24 cellular contexts compared by ENCODE assay signal in the genomic region with DNA sequence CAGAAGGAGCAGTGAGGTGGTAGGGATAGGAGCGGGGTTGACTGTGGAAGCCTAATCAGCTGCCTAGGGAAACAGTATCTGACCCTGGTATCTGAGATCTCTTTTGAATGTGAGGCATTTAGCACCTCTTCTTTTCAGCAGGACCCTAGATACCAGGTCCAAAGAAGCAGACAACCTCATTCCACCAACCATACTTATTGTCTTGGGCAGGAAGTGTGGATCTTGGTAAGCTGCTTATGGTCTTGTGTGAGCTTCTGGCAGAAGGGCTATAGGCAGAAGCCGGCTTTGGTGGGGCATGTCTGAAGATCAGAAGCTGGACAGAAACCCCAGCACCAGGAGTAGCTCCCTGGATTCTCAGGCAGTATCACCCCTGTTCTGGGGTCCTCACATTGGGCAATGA.
DNase-seq lines count a peak whose midpoint lies in the region; ATAC-seq and TF ChIP-seq lines count a peak whose summit lies in the region.
"Had no signal": no experiment of that assay in that cellular context is flagged by ENCODE, and none has a peak within 500 bp of the region (broad histone marks: within the 10 kb centered on the region; RNA-seq: fewer than 3 reads in every experiment).

No MANE protein-coding gene starts in this region.

- H3K4me1 ChIP-seq in esophagus muscularis mucosa, result no peaks in the 10 kb centered on the region
- H3K4me1 ChIP-seq: A549, BE2C, BLaER1 had no signal

- H3K27me3 ChIP-seq in WERI-Rb-1 (ENCODE audit: insufficient read depth, low read depth, severe bottlenecking) (no peaks in the 10 kb centered on the region), esophagus muscularis mucosa (no peaks in the 10 kb centered on the region)
- H3K27me3 ChIP-seq: BE2C, BLaER1 had no signal

- H3K36me3 ChIP-seq in WERI-Rb-1, result no peaks in the 10 kb centered on the region
- H3K36me3 ChIP-seq in esophagus muscularis mucosa, result no peaks in the 10 kb centered on the region
- H3K36me3 ChIP-seq: BE2C, BLaER1 had no signal

- no peaks in the 10 kb centered on the region for H3K9me3 ChIP-seq in WERI-Rb-1 (ENCODE audit: severe bottlenecking)
- no peaks in the 10 kb centered on the region for H3K9me3 ChIP-seq in esophagus muscularis mucosa
- H3K9me3 ChIP-seq: A549, BE2C, BLaER1 had no signal

- no peaks in the 10 kb centered on the region for H3K27me3 Mint-ChIP-seq in stimulated activated naive CD8-positive, alpha-beta T cell treated with anti-CD3 and anti-CD28 coated beads, Interleukin-15, amount 100 ng/mL, for 72 hours
- H3K27me3 Mint-ChIP-seq: CD4-positive, alpha-beta memory T cell had no signal

- H3K27ac ChIP-seq in WERI-Rb-1 (no peak overlapping the region), esophagus muscularis mucosa (replicated peaks in 1 of 4) (no peak overlapping the region)
- H3K27ac ChIP-seq: 22Rv1, A549, BLaER1 had no signal

- no peak overlapping the region for H3K4me3 Mint-ChIP-seq in stimulated activated naive CD8-positive, alpha-beta T cell treated with anti-CD3 and anti-CD28 coated beads, Interleukin-15, amount 100 ng/mL, for 72 hours
- H3K4me3 Mint-ChIP-seq: CD14-positive monocyte; CD4-positive, alpha-beta memory T cell; CD4-positive, CD25-positive, alpha-beta regulatory T cell; CD8-positive, alpha-beta memory T cell had no signal

- H3K4me1 Mint-ChIP-seq in stimulated activated naive CD8-positive, alpha-beta T cell treated with anti-CD3 and anti-CD28 coated beads, Interleukin-15, amount 100 ng/mL, for 72 hours, result peaks cover 9% of the 10 kb centered on the region
- H3K4me1 Mint-ChIP-seq: CD14-positive monocyte; CD4-positive, alpha-beta memory T cell; CD8-positive, alpha-beta memory T cell had no signal

- no peak for TF ChIP-seq POLR2A in esophagus muscularis mucosa (IDR thresholded peaks at IDR 0.05; ENCODE audit: low read depth)

- WGBS in esophagus muscularis mucosa, result 100% methylated on average over 2 of the region's 2 CpGs

- ATAC-seq in stimulated activated naive CD8-positive, alpha-beta T cell treated with anti-CD3 and anti-CD28 coated beads, Interleukin-15, amount 100 ng/mL, for 72 hours, result peak; percentile 18
- no peak for ATAC-seq in stimulated activated naive CD8-positive, alpha-beta T cell treated with anti-CD3 and anti-CD28 coated beads, Interleukin-15, Interleukin-2, amounts not matched to agents 100 U/mL and 50 U/mL, for 24 hours
- no peak for ATAC-seq in SK-N-SH treated with all-trans-retinoic acid at 6 μM for 48 hours

- TF ChIP-seq EP300 in esophagus muscularis mucosa (IDR thresholded peaks at IDR 0.05), result no peak

- CTCF ChIA-PET in GM10248 (lab: Yijun Ruan, JAX), result interaction anchor here (0.6 to 3.6 kb wide), 4 partner anchors 9 to 53 kb away, joined by 3 to 12 read pairs (median 4); no protein-coding TSS in a partner anchor

- intact Hi-C loops in esophagus muscularis mucosa (cut with DNase I), result no loop called here

- in situ Hi-C loops in ACHN (cut with HindIII; ENCODE audit: low pct_ligation_motif_present, low pct_unique_long_range_greater_than_20kb, low sequenced_read_pairs), result no loop called here

- TF ChIP-seq CTCF in WERI-Rb-1 (IDR thresholded peaks at IDR 0.05; ENCODE audit: low read depth, low read length) (no peak), esophagus muscularis mucosa (IDR thresholded peaks at IDR 0.05) (no peak), GM10248 (IDR thresholded peaks at IDR 0.05; ENCODE audit: control extremely low read depth, extremely low read depth, low read depth, missing control alignments) (no peak)

- peaks cover 4 to 7% of the 10 kb centered on the region in 2 donors for H3K9me3 Mint-ChIP-seq in stimulated activated naive CD8-positive, alpha-beta T cell treated with anti-CD3 and anti-CD28 coated beads, Interleukin-15, amount 100 ng/mL, for 72 hours
- H3K9me3 Mint-ChIP-seq: CD8-positive, alpha-beta memory T cell had no signal

- H3K27ac Mint-ChIP-seq in stimulated activated naive CD8-positive, alpha-beta T cell treated with anti-CD3 and anti-CD28 coated beads, Interleukin-15, amount 100 ng/mL, for 72 hours, result no peak overlapping the region
- H3K27ac Mint-ChIP-seq: CD14-positive monocyte; CD4-positive, alpha-beta memory T cell; CD4-positive, CD25-positive, alpha-beta regulatory T cell; CD8-positive, alpha-beta memory T cell had no signal

- H3K4me3 ChIP-seq in WERI-Rb-1 (ENCODE audit: low read depth, low read length) (no peak overlapping the region), esophagus muscularis mucosa (no peak overlapping the region)
- H3K4me3 ChIP-seq: A549, BLaER1 had no signal

- no peak for DNase-seq in stimulated activated naive CD8-positive, alpha-beta T cell treated with anti-CD3 and anti-CD28 coated beads, Interleukin-15, amount 100 ng/mL, for 72 hours
- DNase-seq in stimulated activated naive CD8-positive, alpha-beta T cell treated with anti-CD3 and anti-CD28 coated beads, Interleukin-15, Interleukin-2, amounts not matched to agents 100 U/mL and 50 U/mL, for 24 hours, result no peak
- DNase-seq in WERI-Rb-1 (peak; percentile 37), esophagus muscularis mucosa (ENCODE audit: extremely low spot score) (peak; percentile 68), GM10248 (ENCODE audit: extremely low spot score) (no peak), ACHN (no peak)
- DNase-seq: BE2C; C1 segment of cervical spinal cord; CD4-positive, alpha-beta memory T cell; CD4-positive, CD25-positive, alpha-beta regulatory T cell; CD8-positive, alpha-beta memory T cell; COR-L47; DMS 273 treated with DMSO at 0.1 percent for 48 hours; DMS153; DMS53; DMS79; DND-41; EL; GDM1 had no signal

- POLR2A ChIA-PET in GM10248 (lab: Yijun Ruan, JAX), result no interaction called here

TF ChIP-seq in SK-N-SH treated with all-trans-retinoic acid at 6 μM for 48 hours, 23 proteins besides CTCF, POLR2A, EP300 and RAD21 (continues in another document):
- no peak for TF ChIP-seq ARNTL (CRISPR knock-in tag; IDR thresholded peaks at IDR 0.05; ENCODE audit: borderline replicate concordance, low read depth)
- no peak for TF ChIP-seq ESRRG (CRISPR knock-in tag; IDR thresholded peaks at IDR 0.05)
- no peak for TF ChIP-seq GLIS3 (CRISPR knock-in tag; IDR thresholded peaks at IDR 0.05)
- TF ChIP-seq BACH2 (CRISPR knock-in tag; IDR thresholded peaks at IDR 0.05; ENCODE audit: borderline replicate concordance), result no peak
- TF ChIP-seq CSRNP3 (CRISPR knock-in tag; IDR thresholded peaks at IDR 0.05), result no peak
- no peak for TF ChIP-seq ZC3H10 (CRISPR knock-in tag; IDR thresholded peaks at IDR 0.05)
- TF ChIP-seq TOX (CRISPR knock-in tag; IDR thresholded peaks at IDR 0.05; ENCODE audit: borderline replicate concordance), result no peak
- TF ChIP-seq PPARA (CRISPR knock-in tag; IDR thresholded peaks at IDR 0.05; ENCODE audit: borderline replicate concordance), result no peak
- TF ChIP-seq, protein P1, sequence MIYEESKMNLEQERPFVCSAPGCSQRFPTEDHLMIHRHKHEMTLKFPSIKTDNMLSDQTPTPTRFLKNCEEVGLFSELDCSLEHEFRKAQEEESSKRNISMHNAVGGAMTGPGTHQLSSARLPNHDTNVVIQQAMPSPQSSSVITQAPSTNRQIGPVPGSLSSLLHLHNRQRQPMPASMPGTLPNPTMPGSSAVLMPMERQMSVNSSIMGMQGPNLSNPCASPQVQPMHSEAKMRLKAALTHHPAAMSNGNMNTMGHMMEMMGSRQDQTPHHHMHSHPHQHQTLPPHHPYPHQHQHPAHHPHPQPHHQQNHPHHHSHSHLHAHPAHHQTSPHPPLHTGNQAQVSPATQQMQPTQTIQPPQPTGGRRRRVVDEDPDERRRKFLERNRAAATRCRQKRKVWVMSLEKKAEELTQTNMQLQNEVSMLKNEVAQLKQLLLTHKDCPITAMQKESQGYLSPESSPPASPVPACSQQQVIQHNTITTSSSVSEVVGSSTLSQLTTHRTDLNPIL (CRISPR knock-in tag; IDR thresholded peaks at IDR 0.05; ENCODE audit: low read depth), result no peak
- TF ChIP-seq CSDC2 (CRISPR knock-in tag; IDR thresholded peaks at IDR 0.05), result no peak
- TF ChIP-seq, protein P2, sequence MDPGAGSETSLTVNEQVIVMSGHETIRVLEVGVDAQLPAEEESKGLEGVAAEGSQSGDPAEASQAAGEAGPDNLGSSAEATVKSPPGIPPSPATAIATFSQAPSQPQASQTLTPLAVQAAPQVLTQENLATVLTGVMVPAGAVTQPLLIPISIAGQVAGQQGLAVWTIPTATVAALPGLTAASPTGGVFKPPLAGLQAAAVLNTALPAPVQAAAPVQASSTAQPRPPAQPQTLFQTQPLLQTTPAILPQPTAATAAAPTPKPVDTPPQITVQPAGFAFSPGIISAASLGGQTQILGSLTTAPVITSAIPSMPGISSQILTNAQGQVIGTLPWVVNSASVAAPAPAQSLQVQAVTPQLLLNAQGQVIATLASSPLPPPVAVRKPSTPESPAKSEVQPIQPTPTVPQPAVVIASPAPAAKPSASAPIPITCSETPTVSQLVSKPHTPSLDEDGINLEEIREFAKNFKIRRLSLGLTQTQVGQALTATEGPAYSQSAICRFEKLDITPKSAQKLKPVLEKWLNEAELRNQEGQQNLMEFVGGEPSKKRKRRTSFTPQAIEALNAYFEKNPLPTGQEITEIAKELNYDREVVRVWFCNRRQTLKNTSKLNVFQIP (CRISPR knock-in tag; IDR thresholded peaks at IDR 0.05; ENCODE audit: borderline replicate concordance, low read depth), result no peak

Comparison
In these comparisons a context has a peak if more than half of its experiments do, and no peak if none do; other contexts are left out.
1. DNase-seq: peak in WERI-Rb-1 (single experiment) and esophagus muscularis mucosa (single experiment); none in stimulated activated naive CD8-positive, alpha-beta T cell treated with anti-CD3 and anti-CD28 coated beads, Interleukin-15, amount 100 ng/mL, for 72 hours (0 of 2), stimulated activated naive CD8-positive, alpha-beta T cell treated with anti-CD3 and anti-CD28 coated beads, Interleukin-15, Interleukin-2, amounts not matched to agents 100 U/mL and 50 U/mL, for 24 hours (single experiment), GM10248 (single experiment) and ACHN (single experiment).